In the genomic region with DNA sequence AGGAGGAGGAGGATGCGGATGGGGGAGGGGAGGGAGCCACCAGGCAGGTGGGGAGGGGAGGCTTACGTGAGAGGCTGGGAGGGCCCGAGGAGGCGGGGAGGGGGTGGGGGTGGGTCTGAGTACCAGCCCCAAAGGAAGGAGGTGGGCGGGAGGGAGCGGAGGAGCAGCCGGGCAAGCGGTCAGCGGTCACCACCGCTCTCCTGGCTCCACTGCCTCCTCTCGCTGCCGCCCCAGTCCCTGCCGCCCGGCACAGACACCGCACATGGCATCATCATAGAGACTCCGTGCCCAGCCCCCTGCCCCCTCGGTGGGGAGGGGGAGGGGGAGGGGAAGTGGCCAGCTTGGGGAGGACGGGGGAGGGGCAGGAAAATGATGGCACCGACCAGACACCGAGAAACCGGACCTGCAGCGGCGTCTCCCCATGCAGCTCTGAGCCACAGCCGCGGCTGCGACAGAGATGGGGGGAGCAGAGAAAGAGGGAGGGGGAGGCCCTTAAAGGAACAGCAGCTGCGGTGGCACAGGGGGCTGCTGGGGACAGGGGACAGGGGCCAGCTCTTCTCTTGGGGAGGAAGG, we compare ENCODE assay signal across 11 cellular contexts. TPM values are rescaled to one million over a fixed set of nuclear protein-coding genes. Genes with fewer than 3 reads are reported as not detected.
DNase-seq lines count a peak whose midpoint lies in the region; ATAC-seq and TF ChIP-seq lines count a peak whose summit lies in the region.
"Had no signal": no experiment of that assay in that cellular context is flagged by ENCODE, and none has a peak within 500 bp of the region (broad histone marks: within the 10 kb centered on the region; RNA-seq: fewer than 3 reads in every experiment).

A gene with protein sequence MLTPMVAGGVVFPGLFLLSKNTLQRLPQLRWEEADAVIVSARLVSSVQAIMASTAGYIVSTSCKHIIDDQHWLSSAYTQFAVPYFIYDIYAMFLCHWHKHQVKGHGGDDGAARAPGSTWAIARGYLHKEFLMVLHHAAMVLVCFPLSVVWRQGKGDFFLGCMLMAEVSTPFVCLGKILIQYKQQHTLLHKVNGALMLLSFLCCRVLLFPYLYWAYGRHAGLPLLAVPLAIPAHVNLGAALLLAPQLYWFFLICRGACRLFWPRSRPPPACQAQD (minus strand): TSS at position 431 of the 573 bp plus-strand sequence. CDS start 744 bp downstream, outside the sequence.

- H3K4me3 Mint-ChIP-seq in CD4-positive, alpha-beta memory T cell = peak within 1 kb of the TSS in 6 of 8 donors; percentile 35 to 76 (median 41)
- peak within 1 kb of the TSS; percentile 50 for H3K4me3 Mint-ChIP-seq in natural killer cell
- H3K4me3 Mint-ChIP-seq in activated CD8-positive, alpha-beta memory T cell treated with anti-CD3 and anti-CD28 coated beads, Interleukin-2, amount 10 ng/mL, durations not matched to agents 7 days and 5 days = no peak within 1 kb of the TSS

- peaks cover 0 to 2% (median 0%) of the 10 kb centered on the region in 8 donors for H3K9me3 Mint-ChIP-seq in CD4-positive, alpha-beta memory T cell
- H3K9me3 Mint-ChIP-seq in natural killer cell = no peaks in the 10 kb centered on the region
- no peaks in the 10 kb centered on the region for H3K9me3 Mint-ChIP-seq in activated CD8-positive, alpha-beta memory T cell treated with anti-CD3 and anti-CD28 coated beads, Interleukin-2, amount 10 ng/mL, durations not matched to agents 7 days and 5 days (ENCODE audit: low read depth)

- peak within 1 kb of the TSS in 1 of 7 donors; percentile 48 for H3K27ac Mint-ChIP-seq in CD4-positive, alpha-beta memory T cell
- peak within 1 kb of the TSS in 1 of 2 donors; percentile 40 for H3K27ac Mint-ChIP-seq in natural killer cell
- H3K27ac Mint-ChIP-seq in activated CD8-positive, alpha-beta memory T cell treated with anti-CD3 and anti-CD28 coated beads, Interleukin-2, amount 10 ng/mL, durations not matched to agents 7 days and 5 days = no peak within 1 kb of the TSS

- intact Hi-C loops in CD4-positive, alpha-beta memory T cell (cut with micrococcal nuclease) = no loop called here
- intact Hi-C loops in natural killer cell (cut with micrococcal nuclease) = no loop called here

- H3K4me3 ChIP-seq in CD4-positive, alpha-beta memory T cell (ENCODE audit: low read length in 2 of 2) = no peak within 1 kb of the TSS
- H3K4me3 ChIP-seq: heart right ventricle, skin epidermis had no signal

- TF ChIP-seq CTCF in natural killer cell (IDR thresholded peaks at IDR 0.05) = no peak

- no peaks in the 10 kb centered on the region for H3K36me3 ChIP-seq in CD4-positive, alpha-beta memory T cell (ENCODE audit: insufficient read depth, low read length)
- H3K36me3 ChIP-seq: heart right ventricle had no signal

- peaks cover 31 to 44% of the 10 kb centered on the region in 2 donors for H3K27me3 Mint-ChIP-seq in CD4-positive, alpha-beta memory T cell
- H3K27me3 Mint-ChIP-seq in natural killer cell (ENCODE audit: low read depth in 2 of 2) = peaks cover 32 to 34% of the 10 kb centered on the region in 2 donors
- peaks cover 67% of the 10 kb centered on the region for H3K27me3 Mint-ChIP-seq in activated CD8-positive, alpha-beta memory T cell treated with anti-CD3 and anti-CD28 coated beads, Interleukin-2, amount 10 ng/mL, durations not matched to agents 7 days and 5 days

- ATAC-seq in natural killer cell (peak in 2 of 3 donors; percentile 44 to 51), HG03159 (IDR thresholded peaks at IDR 0.05; ENCODE audit: unreplicated experiment) (no peak)
- ATAC-seq in activated CD8-positive, alpha-beta memory T cell treated with anti-CD3 and anti-CD28 coated beads, Interleukin-2, amount 10 ng/mL, durations not matched to agents 7 days and 5 days = no peak

- no peaks in the 10 kb centered on the region for H3K9me3 ChIP-seq in CD4-positive, alpha-beta memory T cell (ENCODE audit: control insufficient read depth in 1 of 2, low read length in 2 of 2)
- H3K9me3 ChIP-seq: heart right ventricle had no signal

- CTCF ChIA-PET in CD4-positive, alpha-beta memory T cell (lab: Charles Lee; ENCODE audit: partially characterized antibody) = interaction anchor here (0.9 to 2.7 kb wide), 10 partner anchors 12 to 351 kb away, joined by 3 to 21 read pairs (median 5); a partner anchor contains a TSS
- CTCF ChIA-PET in activated CD8-positive, alpha-beta memory T cell treated with anti-CD3 and anti-CD28 coated beads, Interleukin-2, amount 10 ng/mL, durations not matched to agents 7 days and 5 days (lab: Charles Lee) = interaction anchor here (0.7 to 4.1 kb wide), 17 partner anchors 8 to 339 kb away, joined by 3 to 40 read pairs (median 12); a partner anchor contains a TSS

- no peaks in the 10 kb centered on the region for H3K36me3 Mint-ChIP-seq in CD4-positive, alpha-beta memory T cell
- H3K36me3 Mint-ChIP-seq in natural killer cell = no peaks in the 10 kb centered on the region
- no peaks in the 10 kb centered on the region for H3K36me3 Mint-ChIP-seq in activated CD8-positive, alpha-beta memory T cell treated with anti-CD3 and anti-CD28 coated beads, Interleukin-2, amount 10 ng/mL, durations not matched to agents 7 days and 5 days

- H3K27ac ChIP-seq in CD4-positive, alpha-beta memory T cell (ENCODE audit: low read depth, low read length) = no peak within 1 kb of the TSS
- H3K27ac ChIP-seq in caudate nucleus (ENCODE audit: low read depth, low read length) = peak within 1 kb of the TSS; percentile 36
- H3K27ac ChIP-seq: heart right ventricle, KMS-11, skin epidermis had no signal

- DNase-seq in CD4-positive, alpha-beta memory T cell = peak in 1 of 5 donors; percentile 33
- DNase-seq in NCI-H1105 treated with DMSO at 0.1 percent for 48 hours (lab: John Stamatoyannopoulos, UW) (peak; percentile 13), caudate nucleus (lab: John Stamatoyannopoulos, UW) (peak in 11 of 61 donors; percentile 16 to 76 (median 32)), natural killer cell (no peak), superior temporal gyrus (ENCODE audit: extremely low spot score) (no peak), T-helper 1 cell (no peak)
- no peak for DNase-seq in activated CD8-positive, alpha-beta memory T cell treated with anti-CD3 and anti-CD28 coated beads, Interleukin-2, amount 10 ng/mL, durations not matched to agents 7 days and 5 days
- DNase-seq: heart right ventricle had no signal

- H3K27me3 ChIP-seq in CD4-positive, alpha-beta memory T cell (ENCODE audit: insufficient read depth, low read length) = peaks cover 18% of the 10 kb centered on the region

- peaks cover 5% of the 10 kb centered on the region for H3K4me1 ChIP-seq in CD4-positive, alpha-beta memory T cell (ENCODE audit: insufficient read depth, low read length)

- H3K4me1 Mint-ChIP-seq in CD4-positive, alpha-beta memory T cell = peaks cover 4 to 18% (median 5%) of the 10 kb centered on the region in 4 donors
- peaks cover 0 to 22% of the 10 kb centered on the region in 2 donors for H3K4me1 Mint-ChIP-seq in natural killer cell
- H3K4me1 Mint-ChIP-seq in activated CD8-positive, alpha-beta memory T cell treated with anti-CD3 and anti-CD28 coated beads, Interleukin-2, amount 10 ng/mL, durations not matched to agents 7 days and 5 days = peaks cover 21% of the 10 kb centered on the region

- POLR2A ChIA-PET in CD4-positive, alpha-beta memory T cell (lab: Charles Lee; ENCODE audit: partially characterized antibody) = interaction anchor here (1.3 kb wide), 1 partner anchor 330 kb away, joined by 5 read pairs; no protein-coding TSS in a partner anchor

RNA-seq across cellular contexts. Expression of the gene that starts here (rescaled TPM):
- total RNA-seq in CD4-positive, alpha-beta memory T cell = not detected
- polyA plus RNA-seq in CD4-positive, alpha-beta memory T cell = not detected
- 1 to 10 TPM in 2 of 3 donors, under 1 TPM in 1; 0.88 to 2.0 (median 1.7) TPM for total RNA-seq in natural killer cell
- 1 to 10 TPM; 1.6 to 6.5 TPM for total RNA-seq in activated CD8-positive, alpha-beta memory T cell treated with anti-CD3 and anti-CD28 coated beads, Interleukin-2, amount 10 ng/mL, durations not matched to agents 7 days and 5 days
- total RNA-seq: heart right ventricle had no signal

Comparison
In these comparisons a context has a peak if more than half of its experiments do, and no peak if none do; other contexts are left out.
1. ATAC-seq: peak in natural killer cell (2 of 3); none in HG03159 (single experiment) and activated CD8-positive, alpha-beta memory T cell treated with anti-CD3 and anti-CD28 coated beads, Interleukin-2, amount 10 ng/mL, durations not matched to agents 7 days and 5 days (single experiment).